In the genomic region with DNA sequence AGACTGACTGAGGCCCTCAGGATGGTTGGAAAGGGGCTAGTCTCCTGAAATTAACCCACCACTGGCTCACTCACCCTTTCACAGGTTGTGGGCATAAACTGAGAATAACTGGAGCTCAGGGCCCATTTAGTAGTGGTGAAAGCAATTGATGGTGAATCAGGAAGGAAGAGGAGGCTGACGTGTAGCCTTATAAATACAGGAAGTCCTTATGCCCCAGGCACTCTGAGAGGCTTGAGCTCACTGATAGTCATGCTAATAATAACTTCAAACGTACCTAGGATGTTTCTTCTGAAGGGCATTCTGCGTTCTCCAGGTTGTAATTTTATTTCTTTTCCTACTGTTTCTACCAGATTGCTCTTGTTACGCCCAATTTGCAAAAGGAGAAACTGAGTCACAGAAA, we compare ENCODE assay signal across 16 cellular contexts.
DNase-seq lines count a peak whose midpoint lies in the region; ATAC-seq and TF ChIP-seq lines count a peak whose summit lies in the region.
"Had no signal": no experiment of that assay in that cellular context is flagged by ENCODE, and none has a peak within 500 bp of the region (broad histone marks: within the 10 kb centered on the region; RNA-seq: fewer than 3 reads in every experiment).

No MANE protein-coding gene starts in this region.

- H3K4me3 ChIP-seq in BE2C (ENCODE audit: low read depth, low read length) (no peak overlapping the region), epithelial cell of esophagus (ENCODE audit: low read length) (no peak overlapping the region)
- H3K4me3 ChIP-seq: ovary, spleen, vagina had no signal

- intact Hi-C loops in left colon (cut with DNase I, micrococcal nuclease) = no loop called here

- DNase-seq in BE2C (peak; percentile 18), DMS79 (lab: John Stamatoyannopoulos, UW) (peak; percentile 72), NCI-H2029 (lab: John Stamatoyannopoulos, UW) (peak; percentile 41), epithelial cell of esophagus (ENCODE audit: low read depth) (peak; percentile 92), left colon (no peak), GOT3 (lab: John Stamatoyannopoulos, UW) (no peak), HuH-7 (ENCODE audit: low spot score) (no peak)
- DNase-seq: activated CD4-positive, alpha-beta memory T cell treated with anti-CD3 and anti-CD28 coated beads, Interleukin-2, amount 10 ng/mL, durations not matched to agents 7 days and 5 days; amniotic stem cell; head of caudate nucleus; NCI-H2107; ovary; spleen had no signal

- no peaks in the 10 kb centered on the region; the same call in 1 of the 2 replicates for H3K9me3 ChIP-seq in BE2C
- H3K9me3 ChIP-seq: ovary, spleen, vagina had no signal

- no peak for TF ChIP-seq CTCF in BE2C (IDR thresholded peaks at IDR 0.05; ENCODE audit: low read depth, low read length)
- TF ChIP-seq CTCF in epithelial cell of esophagus (IDR thresholded peaks at IDR 0.05; ENCODE audit: insufficient read depth, low read depth, low read length, missing control alignments) = no peak

- no peaks in the 10 kb centered on the region for H3K27me3 ChIP-seq in BE2C
- H3K27me3 ChIP-seq: ovary, vagina had no signal

- ATAC-seq in left colon = no peak
- ATAC-seq: activated T-helper 17 cell treated with anti-CD3 and anti-CD28 coated beads, Interleukin-2, amount 50 U/mL, for 72 hours; SK-N-SH treated with all-trans-retinoic acid at 6 μM for 48 hours had no signal

- peaks cover 14% of the 10 kb centered on the region for H3K4me1 ChIP-seq in BE2C
- H3K4me1 ChIP-seq: spleen, vagina had no signal

- no peaks in the 10 kb centered on the region for H3K36me3 ChIP-seq in BE2C
- H3K36me3 ChIP-seq: ovary, spleen, vagina had no signal

Comparison
In these comparisons a context has a peak if more than half of its experiments do, and no peak if none do; other contexts are left out.
1. DNase-seq: peak in BE2C (single experiment), DMS79 (single experiment), NCI-H2029 (single experiment) and epithelial cell of esophagus (single experiment); none in left colon (0 of 2), GOT3 (single experiment) and HuH-7 (single experiment).